ENCODE assay signal across 19 cellular contexts in genomic region chr14:21521526-21521925, GRCh38. TPM values are rescaled to one million over a fixed set of nuclear protein-coding genes. Genes with fewer than 3 reads are reported as not detected.
DNase-seq lines count a peak whose midpoint lies in the region; ATAC-seq and TF ChIP-seq lines count a peak whose summit lies in the region.
"Had no signal": no experiment of that assay in that cellular context is flagged by ENCODE, and none has a peak within 500 bp of the region (broad histone marks: within the 10 kb centered on the region; RNA-seq: fewer than 3 reads in every experiment).

No MANE protein-coding gene starts in this region.

- intact Hi-C loops in head of caudate nucleus (cut with DNase I): no loop called here

- DNase-seq in GM04504 (ENCODE audit: low read depth): peak; percentile 38
- no peak for DNase-seq in WTC11 (ENCODE audit: low spot score)
- DNase-seq in glomerular visceral epithelial cell (ENCODE audit: extremely low spot score): peak; percentile 68
- DNase-seq in stromal cell of bone marrow (ENCODE audit: low read depth): peak; percentile 19
- no peak for DNase-seq in head of caudate nucleus
- no peak for DNase-seq in activated gamma-delta T cell (lab: John Stamatoyannopoulos, UW)
- no peak for DNase-seq in SIG-M5 treated with dmso at 0.1 percent for 504 hours (lab: John Stamatoyannopoulos, UW; ENCODE audit: unreplicated experiment)
- DNase-seq: activated gamma-delta T cell treated with Interleukin-2 at 50 U/mL for 16 hours; CD4-positive, alpha-beta T cell; colonic mucosa; lower lobe of right lung; naive B cell; NCI-H2081; NCI-H526; stimulated activated CD4-positive, alpha-beta T cell treated with anti-CD3 and anti-CD28 coated beads, Interleukin-12 subunit alpha, Interleukin-12 subunit beta, amount 100 ng/mL, for 4 hours had no signal

- TF ChIP-seq CTCF in WTC11 (IDR thresholded peaks at IDR 0.05): no peak

- ATAC-seq in WTC11: no peak
- ATAC-seq: stimulated activated memory B cell treated with anti-CD40 and anti-IgM and Interleukin-4, amounts not matched to agents 10 μg/mL and 1 μg/mL and 100 μg/mL, for 72 hours had no signal

- H3K4me3 Mint-ChIP-seq in WTC11: peak overlapping the region; percentile 97
- H3K4me3 Mint-ChIP-seq: stimulated activated memory B cell treated with anti-CD40 and anti-IgM and Interleukin-4, amounts not matched to agents 10 μg/mL and 1 μg/mL and 100 μg/mL, for 72 hours had no signal

- peaks cover 60% of the 10 kb centered on the region for H3K4me1 Mint-ChIP-seq in WTC11
- H3K4me1 Mint-ChIP-seq: stimulated activated memory B cell treated with anti-CD40 and anti-IgM and Interleukin-4, amounts not matched to agents 10 μg/mL and 1 μg/mL and 100 μg/mL, for 72 hours had no signal

- CTCF ChIA-PET in WTC11 (lab: Charles Lee): interaction anchor here (1.6 to 1.8 kb wide), 2 partner anchors 36 to 66 kb away, joined by 4 read pairs; partner anchors contain the start of gene CHD8

- POLR2A ChIA-PET in WTC11 (lab: Charles Lee): no interaction called here

- peaks cover 51% of the 10 kb centered on the region for H3K36me3 Mint-ChIP-seq in WTC11
- H3K36me3 Mint-ChIP-seq: naive B cell; stimulated activated memory B cell treated with anti-CD40 and anti-IgM and Interleukin-4, amounts not matched to agents 10 μg/mL and 1 μg/mL and 100 μg/mL, for 72 hours had no signal

- H3K27me3 Mint-ChIP-seq in WTC11 (ENCODE audit: low read depth): no peaks in the 10 kb centered on the region
- H3K27me3 Mint-ChIP-seq: progenitor cell of endocrine pancreas had no signal

- H3K27ac Mint-ChIP-seq in WTC11: peak overlapping the region; percentile 93
- H3K27ac Mint-ChIP-seq: CD4-positive, alpha-beta T cell; naive B cell; stimulated activated memory B cell treated with anti-CD40 and anti-IgM and Interleukin-4, amounts not matched to agents 10 μg/mL and 1 μg/mL and 100 μg/mL, for 72 hours had no signal

- H3K9me3 Mint-ChIP-seq in WTC11: no peaks in the 10 kb centered on the region
- H3K9me3 Mint-ChIP-seq: CD4-positive, alpha-beta T cell; stimulated activated memory B cell treated with anti-CD40 and anti-IgM and Interleukin-4, amounts not matched to agents 10 μg/mL and 1 μg/mL and 100 μg/mL, for 72 hours had no signal

TF ChIP-seq in WTC11, 78 proteins besides CTCF, POLR2A, EP300 and RAD21:
- TF ChIP-seq ZNF423 (CRISPR knock-in tag; IDR thresholded peaks at IDR 0.05): no peak
- TF ChIP-seq ZNF219 (CRISPR knock-in tag; IDR thresholded peaks at IDR 0.05; ENCODE audit: borderline replicate concordance): no peak
- no peak for TF ChIP-seq FOXJ3 (CRISPR knock-in tag; IDR thresholded peaks at IDR 0.05; ENCODE audit: borderline replicate concordance)
- no peak for TF ChIP-seq NFYB (CRISPR knock-in tag; conservative IDR thresholded peaks at IDR 0.05; ENCODE audit: low read depth)
- no peak for TF ChIP-seq NR1H2 (CRISPR knock-in tag; IDR thresholded peaks at IDR 0.05)
- TF ChIP-seq ZBTB43 (CRISPR knock-in tag; IDR thresholded peaks at IDR 0.05): no peak
- no peak for TF ChIP-seq STAT6 (CRISPR knock-in tag; conservative IDR thresholded peaks at IDR 0.05; ENCODE audit: low read depth)
- TF ChIP-seq E2F1 (CRISPR knock-in tag; IDR thresholded peaks at IDR 0.05): no peak
- no peak for TF ChIP-seq MAX (CRISPR knock-in tag; IDR thresholded peaks at IDR 0.05)
- no peak for TF ChIP-seq ATF3 (CRISPR knock-in tag; conservative IDR thresholded peaks at IDR 0.05)
- no peak for TF ChIP-seq TEAD4 (CRISPR knock-in tag; IDR thresholded peaks at IDR 0.05)

RNA-seq across cellular contexts. Expression of gene SALL2, which starts 4.6 kb away (rescaled TPM):
- 239 to 307 TPM (median 288 TPM) in 3 replicates for total RNA-seq in WTC11 (2021)

RNA-seq across cellular contexts. Expression of gene METTL3, which starts 10.4 kb away (rescaled TPM):
- total RNA-seq in WTC11 (2021): 87.2 to 93.2 TPM (median 89.5 TPM) in 3 replicates

RNA-seq across cellular contexts. Expression of gene TOX4, which starts 44.5 kb away (rescaled TPM):
- 49.1 to 53.0 TPM (median 52.4 TPM) in 3 replicates for total RNA-seq in WTC11 (2021)

RNA-seq across cellular contexts. Expression of gene RAB2B, which starts 44.8 kb away (rescaled TPM):
- total RNA-seq in WTC11 (2021): 29.6 to 33.3 TPM (median 31.7 TPM) in 3 replicates

RNA-seq across cellular contexts. Expression of gene OR10G3, which starts 58.4 kb away (rescaled TPM):
- not detected in 3 replicates for total RNA-seq in WTC11 (2021)
- total RNA-seq: ascending aorta; CD4-positive, alpha-beta T cell; colonic mucosa; lower lobe of right lung; progenitor cell of endocrine pancreas; SK-MEL-5 had no signal

Comparison
In these comparisons a context has a peak if more than half of its experiments do, and no peak if none do; other contexts are left out.
1. DNase-seq: peak in GM04504 (single experiment), glomerular visceral epithelial cell (single experiment) and stromal cell of bone marrow (single experiment); none in WTC11 (single experiment), head of caudate nucleus (0 of 42), activated gamma-delta T cell (single experiment) and SIG-M5 treated with dmso at 0.1 percent for 504 hours (single experiment).